1 cellular context compared by ENCODE assay signal in the genomic region with DNA sequence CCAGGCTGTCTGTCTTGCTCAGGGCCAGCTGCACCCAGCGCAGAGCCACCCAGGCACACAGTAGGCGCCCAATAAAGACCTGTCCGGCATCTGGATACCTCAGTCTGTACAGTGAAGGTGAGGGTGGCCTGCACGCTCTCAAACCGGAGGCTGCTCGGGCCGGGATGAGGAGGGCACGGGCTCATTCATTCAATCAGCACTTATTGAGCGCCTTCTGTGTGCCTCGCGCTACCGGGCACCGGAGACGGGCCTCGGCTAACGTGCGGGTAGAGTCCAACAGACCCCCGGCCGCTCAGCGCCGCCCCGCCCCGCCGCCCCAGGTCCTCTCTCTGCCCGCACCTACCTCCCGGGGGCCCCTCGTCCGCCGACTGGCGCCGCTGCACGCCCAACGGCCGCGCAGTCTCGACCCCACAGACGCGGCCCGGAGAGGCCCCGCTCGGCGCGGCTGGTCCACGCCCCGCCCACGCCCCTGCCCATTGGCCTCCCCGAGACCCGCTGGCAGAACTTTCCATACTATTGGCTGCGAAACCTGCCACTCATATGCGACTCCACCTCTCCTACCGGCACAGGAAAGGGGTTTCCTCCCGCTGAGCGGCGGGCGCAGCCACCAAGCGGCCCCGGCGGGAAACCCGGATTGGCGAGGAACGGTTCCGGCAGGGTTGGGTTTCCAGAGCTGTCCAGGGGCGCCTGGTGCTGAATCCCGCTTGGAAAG.
TF ChIP-seq lines count a peak whose summit lies in the region.

SLC39A3 (minus strand) TSS at position 416 of the 712 bp plus-strand sequence. CDS start 2,760 bp downstream, outside the sequence.

TF ChIP-seq in K562, 482 proteins besides CTCF, POLR2A, EP300 and RAD21 (continued from another document and continues in another):
- no peak for TF ChIP-seq ETV6 (IDR thresholded peaks at IDR 0.05; ENCODE audit: borderline replicate concordance in 1 of 2, low read depth in 2 of 2, low read length in 1 of 2)
- peak; percentile 92; the same call in 1 of the 2 replicates for TF ChIP-seq ETV6 (CRISPR knock-in tag; IDR thresholded peaks at IDR 0.05; ENCODE audit: borderline replicate concordance)
- TF ChIP-seq, protein P1, sequence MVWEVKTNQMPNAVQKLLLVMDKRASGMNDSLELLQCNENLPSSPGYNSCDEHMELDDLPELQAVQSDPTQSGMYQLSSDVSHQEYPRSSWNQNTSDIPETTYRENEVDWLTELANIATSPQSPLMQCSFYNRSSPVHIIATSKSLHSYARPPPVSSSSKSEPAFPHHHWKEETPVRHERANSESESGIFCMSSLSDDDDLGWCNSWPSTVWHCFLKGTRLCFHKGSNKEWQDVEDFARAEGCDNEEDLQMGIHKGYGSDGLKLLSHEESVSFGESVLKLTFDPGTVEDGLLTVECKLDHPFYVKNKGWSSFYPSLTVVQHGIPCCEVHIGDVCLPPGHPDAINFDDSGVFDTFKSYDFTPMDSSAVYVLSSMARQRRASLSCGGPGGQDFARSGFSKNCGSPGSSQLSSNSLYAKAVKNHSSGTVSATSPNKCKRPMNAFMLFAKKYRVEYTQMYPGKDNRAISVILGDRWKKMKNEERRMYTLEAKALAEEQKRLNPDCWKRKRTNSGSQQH (CRISPR knock-in tag; IDR thresholded peaks at IDR 0.05): peak; percentile 53; the same call in 1 of the 2 replicates
- TF ChIP-seq HCFC1 (IDR thresholded peaks at IDR 0.05; ENCODE audit: low read depth, low read length): peak; percentile 92
- peak; percentile 61; the same call in 1 of the 2 replicates for TF ChIP-seq EGR1 (conservative IDR thresholded peaks at IDR 0.05)
- TF ChIP-seq BHLHE40 (IDR thresholded peaks at IDR 0.05; ENCODE audit: low read length): no peak; the same call in 1 of the 2 replicates
- peak; percentile 94; the same call in 1 of the 2 replicates for TF ChIP-seq LCOR (CRISPR knock-in tag; IDR thresholded peaks at IDR 0.05)
- no peak for TF ChIP-seq POLR2AphosphoS2 (IDR thresholded peaks at IDR 0.05; ENCODE audit: low read length)
- peak; percentile 94 for TF ChIP-seq NR3C1 (CRISPR knock-in tag; IDR thresholded peaks at IDR 0.05)
- no peak for TF ChIP-seq HNRNPUL1 (IDR thresholded peaks at IDR 0.05; ENCODE audit: low read length)
- TF ChIP-seq TEAD1 (CRISPR knock-in tag; IDR thresholded peaks at IDR 0.05): peak; percentile 63 to 82; a peak in 3 of 4 replicates
- no peak for TF ChIP-seq MTA1 (IDR thresholded peaks at IDR 0.05; ENCODE audit: borderline replicate concordance)
- no peak for TF ChIP-seq ZNF778 (CRISPR knock-in tag; IDR thresholded peaks at IDR 0.05)
- no peak for TF ChIP-seq SMAD2 (IDR thresholded peaks at IDR 0.05; ENCODE audit: low read depth, low read length)
- no peak for TF ChIP-seq IRF2 (CRISPR knock-in tag; IDR thresholded peaks at IDR 0.05)
- TF ChIP-seq ZNF324 (CRISPR knock-in tag; IDR thresholded peaks at IDR 0.05): no peak
- TF ChIP-seq, protein P2, sequence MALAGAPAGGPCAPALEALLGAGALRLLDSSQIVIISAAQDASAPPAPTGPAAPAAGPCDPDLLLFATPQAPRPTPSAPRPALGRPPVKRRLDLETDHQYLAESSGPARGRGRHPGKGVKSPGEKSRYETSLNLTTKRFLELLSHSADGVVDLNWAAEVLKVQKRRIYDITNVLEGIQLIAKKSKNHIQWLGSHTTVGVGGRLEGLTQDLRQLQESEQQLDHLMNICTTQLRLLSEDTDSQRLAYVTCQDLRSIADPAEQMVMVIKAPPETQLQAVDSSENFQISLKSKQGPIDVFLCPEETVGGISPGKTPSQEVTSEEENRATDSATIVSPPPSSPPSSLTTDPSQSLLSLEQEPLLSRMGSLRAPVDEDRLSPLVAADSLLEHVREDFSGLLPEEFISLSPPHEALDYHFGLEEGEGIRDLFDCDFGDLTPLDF (CRISPR knock-in tag; IDR thresholded peaks at IDR 0.05): peak; percentile 95
- TF ChIP-seq ZNF175 (CRISPR knock-in tag; IDR thresholded peaks at IDR 0.05; ENCODE audit: low read depth): peak; percentile 90
- no peak for TF ChIP-seq SMARCB1 (IDR thresholded peaks at IDR 0.05; ENCODE audit: insufficient read length, low read depth)
- no peak for TF ChIP-seq EZH2 (IDR thresholded peaks at IDR 0.05; ENCODE audit: borderline replicate concordance, low read depth, low read length)
- peak; percentile 91; the same call in 1 of the 2 replicates for TF ChIP-seq ZNF224 (CRISPR knock-in tag; IDR thresholded peaks at IDR 0.05)
- no peak for TF ChIP-seq HSF4 (CRISPR knock-in tag; IDR thresholded peaks at IDR 0.05; ENCODE audit: borderline replicate concordance)
- TF ChIP-seq NONO (IDR thresholded peaks at IDR 0.05; ENCODE audit: low read depth in 2 of 2, low read length in 1 of 2): peak in 1 of 2 experiments; percentile 52; a peak in 2 of 4 replicates
- no peak for TF ChIP-seq RFX5 (IDR thresholded peaks at IDR 0.05; ENCODE audit: low read depth, low read length)
- TF ChIP-seq FOXJ3 (CRISPR knock-in tag; IDR thresholded peaks at IDR 0.05): no peak; the same call in 1 of the 2 replicates
- TF ChIP-seq ZNF354B (CRISPR knock-in tag; IDR thresholded peaks at IDR 0.05): peak; percentile 50; the same call in 1 of the 2 replicates
- TF ChIP-seq STAT5A (IDR thresholded peaks at IDR 0.05; ENCODE audit: borderline replicate concordance, low read length): no peak; the same call in 1 of the 2 replicates
- TF ChIP-seq, protein P3, sequence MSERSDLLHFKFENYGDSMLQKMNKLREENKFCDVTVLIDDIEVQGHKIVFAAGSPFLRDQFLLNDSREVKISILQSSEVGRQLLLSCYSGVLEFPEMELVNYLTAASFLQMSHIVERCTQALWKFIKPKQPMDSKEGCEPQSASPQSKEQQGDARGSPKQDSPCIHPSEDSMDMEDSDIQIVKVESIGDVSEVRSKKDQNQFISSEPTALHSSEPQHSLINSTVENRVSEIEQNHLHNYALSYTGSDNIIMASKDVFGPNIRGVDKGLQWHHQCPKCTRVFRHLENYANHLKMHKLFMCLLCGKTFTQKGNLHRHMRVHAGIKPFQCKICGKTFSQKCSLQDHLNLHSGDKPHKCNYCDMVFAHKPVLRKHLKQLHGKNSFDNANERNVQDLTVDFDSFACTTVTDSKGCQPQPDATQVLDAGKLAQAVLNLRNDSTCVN (CRISPR knock-in tag; IDR thresholded peaks at IDR 0.05): no peak
- 0 out of 2 replicates have a peak, but pooled peaks have one; percentile 73 for TF ChIP-seq TSHZ1 (CRISPR knock-in tag; IDR thresholded peaks at IDR 0.05)
- no peak for TF ChIP-seq ZSCAN32 (CRISPR knock-in tag; IDR thresholded peaks at IDR 0.05)
- 0 out of 2 replicates have a peak, but pooled peaks have one; percentile 34 for TF ChIP-seq DPF2 (IDR thresholded peaks at IDR 0.05)
- TF ChIP-seq, protein P4, sequence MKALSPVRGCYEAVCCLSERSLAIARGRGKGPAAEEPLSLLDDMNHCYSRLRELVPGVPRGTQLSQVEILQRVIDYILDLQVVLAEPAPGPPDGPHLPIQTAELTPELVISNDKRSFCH (CRISPR knock-in tag; IDR thresholded peaks at IDR 0.05): no peak
- TF ChIP-seq, protein P4 (tag; IDR thresholded peaks at IDR 0.05): peak; percentile 84
- peak; percentile 94 for TF ChIP-seq SP1 (CRISPR knock-in tag; IDR thresholded peaks at IDR 0.05)
- no peak for TF ChIP-seq RBM15 (IDR thresholded peaks at IDR 0.05; ENCODE audit: insufficient read depth, low read length)
- no peak for TF ChIP-seq DNMT1 (IDR thresholded peaks at IDR 0.05)
- peak; percentile 90 for TF ChIP-seq TGIF2 (CRISPR knock-in tag; IDR thresholded peaks at IDR 0.05)
- 0 out of 2 replicates have a peak, but pooled peaks have one; percentile 19 for TF ChIP-seq NR2F6 (CRISPR knock-in tag; IDR thresholded peaks at IDR 0.05)
- TF ChIP-seq, protein P5, sequence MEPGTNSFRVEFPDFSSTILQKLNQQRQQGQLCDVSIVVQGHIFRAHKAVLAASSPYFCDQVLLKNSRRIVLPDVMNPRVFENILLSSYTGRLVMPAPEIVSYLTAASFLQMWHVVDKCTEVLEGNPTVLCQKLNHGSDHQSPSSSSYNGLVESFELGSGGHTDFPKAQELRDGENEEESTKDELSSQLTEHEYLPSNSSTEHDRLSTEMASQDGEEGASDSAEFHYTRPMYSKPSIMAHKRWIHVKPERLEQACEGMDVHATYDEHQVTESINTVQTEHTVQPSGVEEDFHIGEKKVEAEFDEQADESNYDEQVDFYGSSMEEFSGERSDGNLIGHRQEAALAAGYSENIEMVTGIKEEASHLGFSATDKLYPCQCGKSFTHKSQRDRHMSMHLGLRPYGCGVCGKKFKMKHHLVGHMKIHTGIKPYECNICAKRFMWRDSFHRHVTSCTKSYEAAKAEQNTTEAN (CRISPR knock-in tag; IDR thresholded peaks at IDR 0.05): peak; percentile 90
- TF ChIP-seq ZNF24 (IDR thresholded peaks at IDR 0.05): peak; percentile 76
- TF ChIP-seq ZNF561 (CRISPR knock-in tag; conservative IDR thresholded peaks at IDR 0.05): no peak
- TF ChIP-seq TEAD4 (IDR thresholded peaks at IDR 0.05; ENCODE audit: low read length): no peak
- peak; percentile 75; the same call in 1 of the 2 replicates for TF ChIP-seq TEAD4 (CRISPR knock-in tag; IDR thresholded peaks at IDR 0.05; ENCODE audit: borderline replicate concordance)
- no peak for TF ChIP-seq FOXM1 (IDR thresholded peaks at IDR 0.05; ENCODE audit: low read depth)
- peak; percentile 86 for TF ChIP-seq FOXM1 (CRISPR knock-in tag; IDR thresholded peaks at IDR 0.05; ENCODE audit: low read depth)
- TF ChIP-seq, protein P6, sequence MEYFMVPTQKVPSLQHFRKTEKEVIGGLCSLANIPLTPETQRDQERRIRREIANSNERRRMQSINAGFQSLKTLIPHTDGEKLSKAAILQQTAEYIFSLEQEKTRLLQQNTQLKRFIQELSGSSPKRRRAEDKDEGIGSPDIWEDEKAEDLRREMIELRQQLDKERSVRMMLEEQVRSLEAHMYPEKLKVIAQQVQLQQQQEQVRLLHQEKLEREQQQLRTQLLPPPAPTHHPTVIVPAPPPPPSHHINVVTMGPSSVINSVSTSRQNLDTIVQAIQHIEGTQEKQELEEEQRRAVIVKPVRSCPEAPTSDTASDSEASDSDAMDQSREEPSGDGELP (CRISPR knock-in tag; IDR thresholded peaks at IDR 0.05; ENCODE audit: borderline replicate concordance): peak; percentile 90
- 0 out of 2 replicates have a peak, but pooled peaks have one; percentile 41 for TF ChIP-seq ZNF41 (CRISPR knock-in tag; conservative IDR thresholded peaks at IDR 0.05)
- TF ChIP-seq, protein P7, sequence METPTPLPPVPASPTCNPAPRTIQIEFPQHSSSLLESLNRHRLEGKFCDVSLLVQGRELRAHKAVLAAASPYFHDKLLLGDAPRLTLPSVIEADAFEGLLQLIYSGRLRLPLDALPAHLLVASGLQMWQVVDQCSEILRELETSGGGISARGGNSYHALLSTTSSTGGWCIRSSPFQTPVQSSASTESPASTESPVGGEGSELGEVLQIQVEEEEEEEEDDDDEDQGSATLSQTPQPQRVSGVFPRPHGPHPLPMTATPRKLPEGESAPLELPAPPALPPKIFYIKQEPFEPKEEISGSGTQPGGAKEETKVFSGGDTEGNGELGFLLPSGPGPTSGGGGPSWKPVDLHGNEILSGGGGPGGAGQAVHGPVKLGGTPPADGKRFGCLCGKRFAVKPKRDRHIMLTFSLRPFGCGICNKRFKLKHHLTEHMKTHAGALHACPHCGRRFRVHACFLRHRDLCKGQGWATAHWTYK (CRISPR knock-in tag; IDR thresholded peaks at IDR 0.05): peak; percentile 72; the same call in 1 of the 2 replicates
- TF ChIP-seq CREM (IDR thresholded peaks at IDR 0.05; ENCODE audit: low read depth): peak; percentile 56; the same call in 1 of the 2 replicates
- TF ChIP-seq MIER1 (IDR thresholded peaks at IDR 0.05; ENCODE audit: low read depth): peak; percentile 99
- TF ChIP-seq MED1 (CRISPR knock-in tag; IDR thresholded peaks at IDR 0.05; ENCODE audit: borderline replicate concordance): no peak
